ENCODE assay signal across 10 cellular contexts in genomic region chr6:41966961-41967311, GRCh38. TPM values are rescaled to one million over a fixed set of nuclear protein-coding genes. Genes with fewer than 3 reads are reported as not detected.
DNase-seq lines count a peak whose midpoint lies in the region; ATAC-seq and TF ChIP-seq lines count a peak whose summit lies in the region.
"Had no signal": no experiment of that assay in that cellular context is flagged by ENCODE, and none has a peak within 500 bp of the region (broad histone marks: within the 10 kb centered on the region; RNA-seq: fewer than 3 reads in every experiment).

No MANE protein-coding gene starts in this region.

- intact Hi-C loops in activated T-helper 2 cell treated with anti-CD3 and anti-CD28 coated beads, Interferon-gamma antibody, Interleukin-2, Interleukin-4, amounts not matched to agents 10 μg/mL and 5 μg/mL and 100 μg/mL, durations not matched to agents 14 hours and 24 hours and 36 hours (cut with micrococcal nuclease): no loop called here

- no peaks in the 10 kb centered on the region for H3K27me3 Mint-ChIP-seq in stimulated activated memory B cell treated with anti-CD40 and anti-IgM and Interleukin-4, amounts not matched to agents 10 μg/mL and 1 μg/mL and 100 μg/mL, for 72 hours
- no peaks in the 10 kb centered on the region for H3K27me3 Mint-ChIP-seq in activated T-helper 2 cell treated with anti-CD3 and anti-CD28 coated beads, Interferon-gamma antibody, Interleukin-2, Interleukin-4, amounts not matched to agents 10 μg/mL and 5 μg/mL and 100 μg/mL, durations not matched to agents 14 hours and 24 hours and 36 hours (ENCODE audit: low read depth)

- H3K9me3 Mint-ChIP-seq in stimulated activated memory B cell treated with anti-CD40 and anti-IgM and Interleukin-4, amounts not matched to agents 10 μg/mL and 1 μg/mL and 100 μg/mL, for 72 hours: no peaks in the 10 kb centered on the region
- no peaks in the 10 kb centered on the region for H3K9me3 Mint-ChIP-seq in activated T-helper 2 cell treated with anti-CD3 and anti-CD28 coated beads, Interferon-gamma antibody, Interleukin-2, Interleukin-4, amounts not matched to agents 10 μg/mL and 5 μg/mL and 100 μg/mL, durations not matched to agents 14 hours and 24 hours and 36 hours

- H3K4me3 ChIP-seq in astrocyte of the spinal cord (ENCODE audit: low read depth, low read length): no peak overlapping the region
- H3K4me3 ChIP-seq: lung had no signal

- in situ Hi-C loops in astrocyte of the spinal cord (cut with HindIII; ENCODE audit: low sequenced_read_pairs): no loop called here

- TF ChIP-seq CTCF in astrocyte of the spinal cord (IDR thresholded peaks at IDR 0.05; ENCODE audit: low read depth, low read length): no peak

- no peak overlapping the region for H3K27ac Mint-ChIP-seq in stimulated activated memory B cell treated with anti-CD40 and anti-IgM and Interleukin-4, amounts not matched to agents 10 μg/mL and 1 μg/mL and 100 μg/mL, for 72 hours
- no peak overlapping the region for H3K27ac Mint-ChIP-seq in activated T-helper 2 cell treated with anti-CD3 and anti-CD28 coated beads, Interferon-gamma antibody, Interleukin-2, Interleukin-4, amounts not matched to agents 10 μg/mL and 5 μg/mL and 100 μg/mL, durations not matched to agents 14 hours and 24 hours and 36 hours

- no peaks in the 10 kb centered on the region for H3K36me3 Mint-ChIP-seq in stimulated activated memory B cell treated with anti-CD40 and anti-IgM and Interleukin-4, amounts not matched to agents 10 μg/mL and 1 μg/mL and 100 μg/mL, for 72 hours
- peaks cover 5% of the 10 kb centered on the region for H3K36me3 Mint-ChIP-seq in activated T-helper 2 cell treated with anti-CD3 and anti-CD28 coated beads, Interferon-gamma antibody, Interleukin-2, Interleukin-4, amounts not matched to agents 10 μg/mL and 5 μg/mL and 100 μg/mL, durations not matched to agents 14 hours and 24 hours and 36 hours (ENCODE audit: low read depth)

- DNase-seq in CD1c-positive myeloid dendritic cell (ENCODE audit: extremely low spot score): peak; percentile 45
- DNase-seq in HT-29 (ENCODE audit: low spot score): peak; percentile 19
- DNase-seq in astrocyte of the spinal cord (ENCODE audit: low read depth, low spot score): peak; percentile 72
- DNase-seq in lung microvascular endothelial cell (ENCODE audit: low read depth in 2 of 2): peak; percentile 50 to 87
- no peak for DNase-seq in NCI-H1417 treated with DMSO at 0.1 percent for 48 hours (lab: John Stamatoyannopoulos, UW)
- DNase-seq in activated T-helper 2 cell treated with anti-CD3 and anti-CD28 coated beads, Interferon-gamma antibody, Interleukin-2, Interleukin-4, amounts not matched to agents 10 μg/mL and 5 μg/mL and 100 μg/mL, durations not matched to agents 14 hours and 24 hours and 36 hours (ENCODE audit: low spot score): no peak
- DNase-seq: anterior cingulate cortex had no signal

- peaks cover 42% of the 10 kb centered on the region for H3K4me1 Mint-ChIP-seq in stimulated activated memory B cell treated with anti-CD40 and anti-IgM and Interleukin-4, amounts not matched to agents 10 μg/mL and 1 μg/mL and 100 μg/mL, for 72 hours
- peaks cover 40% of the 10 kb centered on the region for H3K4me1 Mint-ChIP-seq in activated T-helper 2 cell treated with anti-CD3 and anti-CD28 coated beads, Interferon-gamma antibody, Interleukin-2, Interleukin-4, amounts not matched to agents 10 μg/mL and 5 μg/mL and 100 μg/mL, durations not matched to agents 14 hours and 24 hours and 36 hours (ENCODE audit: low read depth)

- no peak for ATAC-seq in HG03354 (IDR thresholded peaks at IDR 0.05; ENCODE audit: poor library complexity, severe bottlenecking, unreplicated experiment)
- no peak for ATAC-seq in stimulated activated memory B cell treated with anti-CD40 and anti-IgM and Interleukin-4, amounts not matched to agents 10 μg/mL and 1 μg/mL and 100 μg/mL, for 72 hours

- no peak overlapping the region for H3K4me3 Mint-ChIP-seq in stimulated activated memory B cell treated with anti-CD40 and anti-IgM and Interleukin-4, amounts not matched to agents 10 μg/mL and 1 μg/mL and 100 μg/mL, for 72 hours
- H3K4me3 Mint-ChIP-seq in activated T-helper 2 cell treated with anti-CD3 and anti-CD28 coated beads, Interferon-gamma antibody, Interleukin-2, Interleukin-4, amounts not matched to agents 10 μg/mL and 5 μg/mL and 100 μg/mL, durations not matched to agents 14 hours and 24 hours and 36 hours (ENCODE audit: low read depth): no peak overlapping the region

RNA-seq across cellular contexts. Expression of gene CCND3, which starts 25.3 kb away (rescaled TPM):
- 70.5 and 79.7 TPM in 2 replicates for total RNA-seq in HT-29 (2014; rRNA removed; shearing (Covaris generic))
- total RNA-seq in lung microvascular endothelial cell: 37.9 and 39.7 TPM in 2 replicates
- 207 and 217 TPM in 2 replicates for total RNA-seq in activated T-helper 2 cell treated with anti-CD3 and anti-CD28 coated beads, Interferon-gamma antibody, Interleukin-2, Interleukin-4, amounts not matched to agents 10 μg/mL and 5 μg/mL and 100 μg/mL, durations not matched to agents 14 hours and 24 hours and 36 hours

RNA-seq across cellular contexts. Expression of gene BYSL, which starts 45.6 kb away (rescaled TPM):
- 40.7 and 53.9 TPM in 2 replicates for total RNA-seq in HT-29 (2014; rRNA removed; shearing (Covaris generic))
- total RNA-seq in lung microvascular endothelial cell: 12.6 and 15.1 TPM in 2 replicates
- 58.2 and 60.5 TPM in 2 replicates for total RNA-seq in activated T-helper 2 cell treated with anti-CD3 and anti-CD28 coated beads, Interferon-gamma antibody, Interleukin-2, Interleukin-4, amounts not matched to agents 10 μg/mL and 5 μg/mL and 100 μg/mL, durations not matched to agents 14 hours and 24 hours and 36 hours

RNA-seq across cellular contexts. Expression of gene MED20, which starts 46.0 kb away (rescaled TPM):
- total RNA-seq in HT-29 (2014; rRNA removed; shearing (Covaris generic)): 18.3 and 25.4 TPM in 2 replicates
- total RNA-seq in lung microvascular endothelial cell: 19.4 and 22.6 TPM in 2 replicates
- total RNA-seq in activated T-helper 2 cell treated with anti-CD3 and anti-CD28 coated beads, Interferon-gamma antibody, Interleukin-2, Interleukin-4, amounts not matched to agents 10 μg/mL and 5 μg/mL and 100 μg/mL, durations not matched to agents 14 hours and 24 hours and 36 hours: 23.7 and 24.3 TPM in 2 replicates

Comparison
In these comparisons a context has a peak if more than half of its experiments do, and no peak if none do; other contexts are left out.
1. DNase-seq: peak in CD1c-positive myeloid dendritic cell (single experiment), HT-29 (single experiment), astrocyte of the spinal cord (single experiment) and lung microvascular endothelial cell (2 of 2); none in NCI-H1417 treated with DMSO at 0.1 percent for 48 hours (single experiment) and activated T-helper 2 cell treated with anti-CD3 and anti-CD28 coated beads, Interferon-gamma antibody, Interleukin-2, Interleukin-4, amounts not matched to agents 10 μg/mL and 5 μg/mL and 100 μg/mL, durations not matched to agents 14 hours and 24 hours and 36 hours (single experiment).